Comparison of ENCODE assay signal across 22 cellular contexts in genomic region chr1:201062511-201063189, GRCh38. TPM values are rescaled to one million over a fixed set of nuclear protein-coding genes. Genes with fewer than 3 reads are reported as not detected.
"Had no signal": no experiment of that assay in that cellular context is flagged by ENCODE, and none has a peak within 500 bp of the region (broad histone marks: within the 10 kb centered on the region; RNA-seq: fewer than 3 reads in every experiment).

No MANE protein-coding gene starts in this region.

- H3K4me1 ChIP-seq: suprapubic skin, tibial nerve had no signal

- H3K4me3 ChIP-seq: coronary artery, stomach, suprapubic skin, tibial nerve had no signal

- ATAC-seq: natural killer cell treated with Interleukin-12 subunit alpha and Interleukin-12 subunit beta and Interleukin-15 and Interleukin-18, amount 100 ng/mL, for 72 hours; sciatic nerve; stimulated activated memory B cell treated with anti-CD40 and anti-IgM and Interleukin-4, amounts not matched to agents 10 μg/mL and 1 μg/mL and 100 μg/mL, for 72 hours had no signal

- H3K27ac ChIP-seq: coronary artery, epithelial cell of prostate, stomach, suprapubic skin, tibial nerve had no signal

- H3K36me3 ChIP-seq: stomach, suprapubic skin, tibial nerve had no signal

- H3K27me3 ChIP-seq: tibial nerve had no signal

- H3K4me3 Mint-ChIP-seq: activated B cell treated with CpG ODN at 0.5 μM for 24 hours; activated naive CD8-positive, alpha-beta T cell treated with anti-CD3 and anti-CD28 coated beads for 36 hours; natural killer cell treated with Interleukin-12 subunit alpha and Interleukin-12 subunit beta and Interleukin-15 and Interleukin-18, amount 100 ng/mL, for 72 hours; stimulated activated memory B cell treated with anti-CD40 and anti-IgM and Interleukin-4, amounts not matched to agents 10 μg/mL and 1 μg/mL and 100 μg/mL, for 72 hours had no signal

- H3K36me3 Mint-ChIP-seq: activated naive CD8-positive, alpha-beta T cell treated with anti-CD3 and anti-CD28 coated beads for 36 hours; natural killer cell treated with Interleukin-12 subunit alpha and Interleukin-12 subunit beta and Interleukin-15 and Interleukin-18, amount 100 ng/mL, for 72 hours; stimulated activated memory B cell treated with anti-CD40 and anti-IgM and Interleukin-4, amounts not matched to agents 10 μg/mL and 1 μg/mL and 100 μg/mL, for 72 hours had no signal

- DNase-seq: activated B cell treated with CpG ODN at 0.5 μM for 24 hours; activated CD4-positive, alpha-beta T cell treated with anti-CD3 and anti-CD28 coated beads for 4 hours; activated CD4-positive, alpha-beta T cell treated with anti-CD3 and anti-CD28 coated beads, Interleukin-2, amount 50 U/mL, for 48 hours; activated naive CD4-positive, alpha-beta T cell treated with Interleukin-2 at 50 U/mL for 16 hours; activated naive CD8-positive, alpha-beta T cell treated with anti-CD3 and anti-CD28 coated beads for 36 hours; activated T-cell treated with anti-CD3 and anti-CD28 coated beads, Interleukin-2, amount 50 U/mL, for 48 hours; cerebellar nuclear complex; small intestine; stimulated activated CD4-positive, alpha-beta T cell treated with anti-CD3 and anti-CD28 coated beads, Interleukin-2, amount 100 ng/mL, for 24 hours; stomach; T1000 had no signal

- H3K9me3 ChIP-seq: stomach, suprapubic skin, tibial nerve had no signal

- H3K9me3 Mint-ChIP-seq: activated B cell treated with CpG ODN at 0.5 μM for 24 hours; activated naive CD8-positive, alpha-beta T cell treated with anti-CD3 and anti-CD28 coated beads for 36 hours; natural killer cell treated with Interleukin-12 subunit alpha and Interleukin-12 subunit beta and Interleukin-15 and Interleukin-18, amount 100 ng/mL, for 72 hours; stimulated activated memory B cell treated with anti-CD40 and anti-IgM and Interleukin-4, amounts not matched to agents 10 μg/mL and 1 μg/mL and 100 μg/mL, for 72 hours had no signal

- H3K27ac Mint-ChIP-seq: activated B cell treated with CpG ODN at 0.5 μM for 24 hours; activated naive CD8-positive, alpha-beta T cell treated with anti-CD3 and anti-CD28 coated beads for 36 hours; natural killer cell treated with Interleukin-12 subunit alpha and Interleukin-12 subunit beta and Interleukin-15 and Interleukin-18, amount 100 ng/mL, for 72 hours; stimulated activated memory B cell treated with anti-CD40 and anti-IgM and Interleukin-4, amounts not matched to agents 10 μg/mL and 1 μg/mL and 100 μg/mL, for 72 hours had no signal

RNA-seq across cellular contexts. Expression of gene CACNA1S, which starts 49.6 kb away (rescaled TPM):
- total RNA-seq: activated B cell treated with CpG ODN at 0.5 μM for 24 hours; activated CD8-positive, alpha-beta memory T cell treated with anti-CD3 and anti-CD28 coated beads for 36 hours; activated naive CD8-positive, alpha-beta T cell treated with anti-CD3 and anti-CD28 coated beads for 36 hours; fibroblast of villous mesenchyme; natural killer cell treated with Interleukin-12 subunit alpha and Interleukin-12 subunit beta and Interleukin-15 and Interleukin-18, amount 100 ng/mL, for 72 hours; renal cortical epithelial cell; sciatic nerve; suprapubic skin; T-helper 1 cell treated with Interleukin-12 subunit alpha and Interleukin-12 subunit beta and Interleukin-4 antibody, amounts not matched to agents 30 ng/mL and 1 ng/mL, for 36 hours; tibial nerve had no signal
